22 cellular contexts compared by ENCODE assay signal in the genomic region with DNA sequence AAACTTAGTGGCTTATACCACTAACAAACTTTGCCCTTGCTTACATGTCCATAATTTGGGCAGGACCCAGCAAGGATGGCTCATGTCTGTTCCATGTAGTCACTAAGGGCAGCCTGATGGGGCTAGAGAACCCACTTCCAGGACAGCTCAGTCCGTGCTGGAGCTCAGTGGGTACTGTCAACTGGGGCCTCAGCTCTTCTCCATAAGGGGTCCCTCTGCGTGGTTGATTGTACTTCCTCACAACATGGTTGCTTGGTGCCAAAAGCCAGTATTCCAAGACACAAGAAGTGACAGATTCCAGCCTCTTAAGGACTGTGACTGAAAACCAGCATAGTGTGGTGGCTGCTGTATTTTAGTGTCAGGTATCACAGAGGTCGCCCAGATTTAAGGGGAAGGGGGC.
DNase-seq lines count a peak whose midpoint lies in the region; ATAC-seq and TF ChIP-seq lines count a peak whose summit lies in the region.
"Had no signal": no experiment of that assay in that cellular context is flagged by ENCODE, and none has a peak within 500 bp of the region (broad histone marks: within the 10 kb centered on the region; RNA-seq: fewer than 3 reads in every experiment).

No MANE protein-coding gene starts in this region.

- no peak for TF ChIP-seq POLR2A in heart left ventricle (IDR thresholded peaks at IDR 0.05)

- intact Hi-C loops in heart left ventricle (cut with DNase I) = no loop called here

- WGBS in heart left ventricle, 4 donors = 36 to 43% (median 39%) methylated on average over 3 of the region's 3 CpGs

- H3K9me3 ChIP-seq in right atrium auricular region = peaks cover 0 to 20% of the 10 kb centered on the region in 2 donors
- H3K9me3 ChIP-seq in heart left ventricle = peaks cover 0 to 28% (median 3%) of the 10 kb centered on the region in 12 donors
- H3K9me3 ChIP-seq: BE2C had no signal

- no peak for ATAC-seq in heart left ventricle
- no peak for ATAC-seq in HG03159 (IDR thresholded peaks at IDR 0.05; ENCODE audit: unreplicated experiment)
- ATAC-seq: GM12878 had no signal

- H3K4me1 ChIP-seq in right atrium auricular region (no peaks in the 10 kb centered on the region), heart left ventricle (no peaks in the 10 kb centered on the region)
- H3K4me1 ChIP-seq: BE2C, BLaER1 had no signal

- H3K27me3 ChIP-seq in right atrium auricular region (no peaks in the 10 kb centered on the region), heart left ventricle (no peaks in the 10 kb centered on the region)
- H3K27me3 ChIP-seq: BE2C, BLaER1 had no signal

- TF ChIP-seq CTCF in right atrium auricular region (IDR thresholded peaks at IDR 0.05) (no peak), heart left ventricle (IDR thresholded peaks at IDR 0.05) (no peak)

- H3K27ac ChIP-seq in right atrium auricular region (no peak overlapping the region), heart left ventricle (no peak overlapping the region)
- H3K27ac ChIP-seq: BLaER1 had no signal

- H3K4me3 ChIP-seq in right atrium auricular region (no peak overlapping the region), heart left ventricle (no peak overlapping the region)
- H3K4me3 ChIP-seq: BLaER1, GM12878 had no signal

- DNase-seq in right atrium auricular region (ENCODE audit: low spot score) = peak; percentile 23
- DNase-seq in heart left ventricle = no peak
- DNase-seq in mesenteric fat pad (ENCODE audit: low spot score) = peak; percentile 65
- DNase-seq in stimulated activated CD4-positive, alpha-beta T cell treated with anti-CD3 and anti-CD28 coated beads, Interleukin-1b, Interleukin-23, amount 100 ng/mL, for 48 hours = no peak
- DNase-seq: 8988T; ACHN; BE2C; C1 segment of cervical spinal cord; CD4-positive, alpha-beta memory T cell; CD4-positive, CD25-positive, alpha-beta regulatory T cell; CD8-positive, alpha-beta memory T cell; COR-L47; DMS 273 treated with DMSO at 0.1 percent for 48 hours; DMS153; DMS53; DMS79; DND-41; EL; GDM1 had no signal

- H3K36me3 ChIP-seq in right atrium auricular region (no peaks in the 10 kb centered on the region), heart left ventricle (no peaks in the 10 kb centered on the region)
- H3K36me3 ChIP-seq: BE2C, BLaER1 had no signal

Comparison
In these comparisons a context has a peak if more than half of its experiments do, and no peak if none do; other contexts are left out.
1. DNase-seq: peak in right atrium auricular region (single experiment) and mesenteric fat pad (single experiment); none in heart left ventricle (0 of 5) and stimulated activated CD4-positive, alpha-beta T cell treated with anti-CD3 and anti-CD28 coated beads, Interleukin-1b, Interleukin-23, amount 100 ng/mL, for 48 hours (single experiment).